In the genomic region with DNA sequence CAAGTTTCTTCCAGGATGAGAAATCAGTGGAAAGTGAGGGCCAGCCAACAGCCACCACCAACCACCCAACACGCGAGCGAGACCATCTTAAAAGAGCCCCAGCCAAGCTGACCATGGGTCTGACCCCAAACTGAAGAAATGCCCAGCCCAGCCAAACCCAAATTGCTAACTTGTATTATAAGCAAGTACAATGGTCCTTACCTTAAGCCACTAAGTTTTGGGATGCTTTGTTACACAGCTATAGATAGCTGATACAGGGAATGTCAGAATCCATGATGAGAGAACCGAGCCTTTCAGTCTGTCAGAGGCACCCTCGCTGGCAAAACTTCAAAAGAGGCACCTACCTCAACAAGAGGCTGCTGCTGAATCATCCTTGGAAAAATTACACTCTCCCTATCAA, we compare ENCODE assay signal across 14 cellular contexts. TPM values are rescaled to one million over a fixed set of nuclear protein-coding genes. Genes with fewer than 3 reads are reported as not detected.
DNase-seq lines count a peak whose midpoint lies in the region; ATAC-seq and TF ChIP-seq lines count a peak whose summit lies in the region.
"Had no signal": no experiment of that assay in that cellular context is flagged by ENCODE, and none has a peak within 500 bp of the region (broad histone marks: within the 10 kb centered on the region; RNA-seq: fewer than 3 reads in every experiment).

No MANE protein-coding gene starts in this region.

- H4K20me1 ChIP-seq in HCT116 (ENCODE audit: insufficient read depth) (no peaks in the 10 kb centered on the region), PC-9 (ENCODE audit: insufficient read depth) (no peaks in the 10 kb centered on the region)

- 100% methylated on average over 1 to 2 of the region's 5 CpGs for WGBS in gastroesophageal sphincter (ENCODE audit: low coverage in 1 of 2), 2 donors

- ATAC-seq in HCT116: 0 out of 2 replicates have a peak, but pooled peaks have one; percentile 18
- ATAC-seq in gastroesophageal sphincter: no peak
- no peak for ATAC-seq in stimulated activated effector memory CD8-positive, alpha-beta T cell treated with anti-CD3 and anti-CD28 coated beads, Interleukin-12 subunit alpha, Interleukin-12 subunit beta, amount 100 ng/mL, for 72 hours
- ATAC-seq: A549 had no signal

- H3K36me3 ChIP-seq in HCT116 (ENCODE audit: control insufficient read depth in 1 of 2, insufficient read depth in 2 of 2, low read length in 2 of 2) (peaks cover 0 to 30% of the 10 kb centered on the region in 2 experiments; a peak in 2 of 4 replicates), gastroesophageal sphincter (peaks cover 0 to 5% of the 10 kb centered on the region in 2 donors), PC-9 (ENCODE audit: low read depth) (no peaks in the 10 kb centered on the region)
- H3K36me3 ChIP-seq: BE2C had no signal

- no peak for TF ChIP-seq POLR2A in HCT116 (IDR thresholded peaks at IDR 0.05; ENCODE audit: borderline replicate concordance, extremely low read depth, insufficient read depth, insufficient read length)
- TF ChIP-seq POLR2A in gastroesophageal sphincter (IDR thresholded peaks at IDR 0.05): no peak

- BruUV-seq in HCT116 (replicated peaks; lab: Mats Ljungman, UMichigan): no TSS peak
- BruUV-seq in PC-9 (replicated peaks; lab: Mats Ljungman, UMichigan): no TSS peak

- no peaks in the 10 kb centered on the region for H3F3A ChIP-seq in PC-9 (ENCODE audit: insufficient read depth, low read depth)

- no peaks in the 10 kb centered on the region for H3K9me2 ChIP-seq in HCT116 (ENCODE audit: insufficient read depth)
- H3K9me2 ChIP-seq in PC-9 (ENCODE audit: insufficient read depth): no peaks in the 10 kb centered on the region

- no peak overlapping the region for H2AFZ ChIP-seq in HCT116 (ENCODE audit: low read depth, low read length, poor library complexity, severe bottlenecking)
- H2AFZ ChIP-seq in PC-9: no peak overlapping the region

- peak overlapping the region in 3 of 5 experiments; percentile 41 to 82 (median 64) for H3K27ac Mint-ChIP-seq in brain
- H3K27ac Mint-ChIP-seq in stimulated activated effector memory CD8-positive, alpha-beta T cell treated with anti-CD3 and anti-CD28 coated beads, Interleukin-12 subunit alpha, Interleukin-12 subunit beta, amount 100 ng/mL, for 72 hours: peak overlapping the region; percentile 1

- intact Hi-C loops in HCT116 (cut with micrococcal nuclease): no loop called here
- intact Hi-C loops in PC-9 (cut with micrococcal nuclease; ENCODE audit: unreplicated experiment): no loop called here

- peaks cover 54% of the 10 kb centered on the region for H3K4me1 Mint-ChIP-seq in brain
- peaks cover 19% of the 10 kb centered on the region for H3K4me1 Mint-ChIP-seq in stimulated activated effector memory CD8-positive, alpha-beta T cell treated with anti-CD3 and anti-CD28 coated beads, Interleukin-12 subunit alpha, Interleukin-12 subunit beta, amount 100 ng/mL, for 72 hours

- DNase-seq in HCT116 (ENCODE audit: low read depth, low spot score): no peak
- no peak for DNase-seq in stimulated activated effector memory CD8-positive, alpha-beta T cell treated with anti-CD3 and anti-CD28 coated beads, Interleukin-12 subunit alpha, Interleukin-12 subunit beta, amount 100 ng/mL, for 72 hours (ENCODE audit: low spot score in 2 of 2)
- DNase-seq in PC-9: no peak
- no peak for DNase-seq in NCI-H446 treated with DMSO at 0.1 percent for 48 hours (lab: John Stamatoyannopoulos, UW)
- no peak for DNase-seq in GM19238 (ENCODE audit: insufficient read length, low spot score)
- DNase-seq: BE2C; CD4-positive, alpha-beta memory T cell; DND-41; GDM1; HCEC 1CT had no signal

- no peaks in the 10 kb centered on the region; a peak in 1 of 4 replicates for H3K9me3 ChIP-seq in HCT116 (ENCODE audit: control insufficient read depth in 1 of 2, insufficient read depth in 1 of 2, low read depth in 1 of 2, low read length in 2 of 2)
- peaks cover 0 to 4% (median 0%) of the 10 kb centered on the region in 3 donors for H3K9me3 ChIP-seq in gastroesophageal sphincter
- no peaks in the 10 kb centered on the region for H3K9me3 ChIP-seq in PC-9 (ENCODE audit: insufficient read depth, low read depth)
- H3K9me3 ChIP-seq: A549, BE2C had no signal

- peaks cover 2 to 24% (median 7%) of the 10 kb centered on the region in 5 experiments for H3K9me3 Mint-ChIP-seq in brain
- peaks cover 4% of the 10 kb centered on the region for H3K9me3 Mint-ChIP-seq in stimulated activated effector memory CD8-positive, alpha-beta T cell treated with anti-CD3 and anti-CD28 coated beads, Interleukin-12 subunit alpha, Interleukin-12 subunit beta, amount 100 ng/mL, for 72 hours

- no peaks in the 10 kb centered on the region for H3K27me3 Mint-ChIP-seq in brain
- H3K27me3 Mint-ChIP-seq: CD4-positive, alpha-beta memory T cell had no signal

- RAD21 ChIA-PET in HCT116 (lab: Charles Lee; ENCODE audit: low non-redundant PET in 1 of 2, low total read pairs in 2 of 2, uncharacterized antibody in 2 of 2, unreplicated experiment in 2 of 2): no interaction called here

- H3K4me2 ChIP-seq in HCT116 (ENCODE audit: low read length) (no peak overlapping the region), PC-9 (no peak overlapping the region)
- H3K4me2 ChIP-seq: A549 had no signal

- H3K79me2 ChIP-seq in HCT116 (ENCODE audit: insufficient read depth, low read length) (peaks cover 98% of the 10 kb centered on the region), PC-9 (ENCODE audit: low read depth) (peaks cover 54% of the 10 kb centered on the region)

- no peak for TF ChIP-seq CTCF in HCT116 (IDR thresholded peaks at IDR 0.05 in 2 of 3, conservative IDR thresholded peaks at IDR 0.05 in 1 of 3; ENCODE audit: borderline replicate concordance in 1 of 3, insufficient read depth in 1 of 3, low read depth in 2 of 3, low read length in 2 of 3)
- no peak for TF ChIP-seq CTCF in brain (conservative IDR thresholded peaks at IDR 0.05)
- no peak for TF ChIP-seq CTCF in gastroesophageal sphincter (IDR thresholded peaks at IDR 0.05)
- no peak for TF ChIP-seq CTCF in PC-9 (conservative IDR thresholded peaks at IDR 0.05)

- no peak overlapping the region for H3K9ac ChIP-seq in HCT116 (ENCODE audit: low read length)

- CTCF ChIA-PET in HCT116 (lab: Charles Lee) (no interaction called here), PC-9 (lab: Charles Lee) (no interaction called here)

- H3K4me3 ChIP-seq in HCT116 (replicated peaks in 1 of 2; ENCODE audit: low read depth in 1 of 2, low read length in 2 of 2): no peak overlapping the region
- no peak overlapping the region for H3K4me3 ChIP-seq in gastroesophageal sphincter
- no peak overlapping the region for H3K4me3 ChIP-seq in PC-9
- H3K4me3 ChIP-seq: A549 had no signal

- no peaks in the 10 kb centered on the region for H3K27me3 ChIP-seq in HCT116 (ENCODE audit: insufficient read depth, low read length)
- H3K27me3 ChIP-seq in gastroesophageal sphincter: no peaks in the 10 kb centered on the region
- no peaks in the 10 kb centered on the region for H3K27me3 ChIP-seq in PC-9 (ENCODE audit: insufficient read depth, low read depth)
- H3K27me3 ChIP-seq: BE2C had no signal

- POLR2A ChIA-PET in HCT116 (lab: Charles Lee) (no interaction called here), PC-9 (lab: Charles Lee; ENCODE audit: unreplicated experiment) (interaction anchor here (0.5 kb wide), 1 partner anchor 846 kb away, joined by 5 read pairs; no protein-coding TSS in a partner anchor)

- H3K4me1 ChIP-seq in HCT116 (ENCODE audit: control insufficient read depth in 1 of 2, insufficient read depth in 2 of 2, low read length in 2 of 2): peaks cover 10 to 37% of the 10 kb centered on the region in 2 experiments; a peak in 3 of 4 replicates
- H3K4me1 ChIP-seq in gastroesophageal sphincter: peaks cover 0 to 71% (median 0%) of the 10 kb centered on the region in 3 donors
- no peaks in the 10 kb centered on the region for H3K4me1 ChIP-seq in PC-9 (replicated peaks; ENCODE audit: insufficient read depth)
- H3K4me1 ChIP-seq: A549, BE2C had no signal

- H3K36me3 Mint-ChIP-seq in brain: peaks cover 93% of the 10 kb centered on the region
- peaks cover 10% of the 10 kb centered on the region for H3K36me3 Mint-ChIP-seq in stimulated activated effector memory CD8-positive, alpha-beta T cell treated with anti-CD3 and anti-CD28 coated beads, Interleukin-12 subunit alpha, Interleukin-12 subunit beta, amount 100 ng/mL, for 72 hours

- no peak for TF ChIP-seq EP300 in gastroesophageal sphincter (IDR thresholded peaks at IDR 0.05)

- no peak overlapping the region for H3K4me3 Mint-ChIP-seq in brain
- H3K4me3 Mint-ChIP-seq in stimulated activated effector memory CD8-positive, alpha-beta T cell treated with anti-CD3 and anti-CD28 coated beads, Interleukin-12 subunit alpha, Interleukin-12 subunit beta, amount 100 ng/mL, for 72 hours: no peak overlapping the region
- H3K4me3 Mint-ChIP-seq: CD4-positive, alpha-beta memory T cell had no signal

- TF ChIP-seq RAD21 in HCT116 (IDR thresholded peaks at IDR 0.05; ENCODE audit: low read depth): no peak

- H3K27ac ChIP-seq in HCT116 (ENCODE audit: low read depth, low read length) (no peak overlapping the region), gastroesophageal sphincter (peak overlapping the region in 3 of 4 donors; percentile 5 to 76 (median 54)), PC-9 (no peak overlapping the region)
- H3K27ac ChIP-seq: A549, C4-2B had no signal

TF ChIP-seq in HCT116, 20 proteins besides CTCF, POLR2A, EP300 and RAD21:
- TF ChIP-seq CBX3 (IDR thresholded peaks at IDR 0.05; ENCODE audit: low read depth) (peak; percentile 24; the same call in 1 of the 2 replicates), TCF7L2 (IDR thresholded peaks at IDR 0.05; ENCODE audit: borderline replicate concordance, extremely low read depth, insufficient read depth, insufficient read length) (no peak), YY1 (IDR thresholded peaks at IDR 0.05; ENCODE audit: extremely low read depth, insufficient replicate concordance, low read depth, low read length) (no peak)
TF ChIP-seq in HCT116: peak in this region for 1.

RNA-seq across cellular contexts. Expression of gene STK39, which starts 17.0 kb away (rescaled TPM):
- total RNA-seq in HCT116 (2021; ENCODE audit: unreplicated experiment) (118 TPM), gastroesophageal sphincter (10 to 100 TPM; 35.3 to 58.0 (median 47.0) TPM), PC-9 (2021) (14.5 and 18.6 TPM in 2 replicates)
- 62.6 and 81.7 TPM in 2 replicates for polyA plus RNA-seq in HCT116 (2012)
- 36.1 TPM for polyA plus RNA-seq in brain (ENCODE audit: insufficient read depth, low read depth, low replicate concordance)

Comparison
In these comparisons a context has a peak if more than half of its experiments do, and no peak if none do; other contexts are left out.
1. H3K27ac ChIP-seq: peak in gastroesophageal sphincter (3 of 4); none in HCT116 (single experiment) and PC-9 (single experiment).